In the genomic region with DNA sequence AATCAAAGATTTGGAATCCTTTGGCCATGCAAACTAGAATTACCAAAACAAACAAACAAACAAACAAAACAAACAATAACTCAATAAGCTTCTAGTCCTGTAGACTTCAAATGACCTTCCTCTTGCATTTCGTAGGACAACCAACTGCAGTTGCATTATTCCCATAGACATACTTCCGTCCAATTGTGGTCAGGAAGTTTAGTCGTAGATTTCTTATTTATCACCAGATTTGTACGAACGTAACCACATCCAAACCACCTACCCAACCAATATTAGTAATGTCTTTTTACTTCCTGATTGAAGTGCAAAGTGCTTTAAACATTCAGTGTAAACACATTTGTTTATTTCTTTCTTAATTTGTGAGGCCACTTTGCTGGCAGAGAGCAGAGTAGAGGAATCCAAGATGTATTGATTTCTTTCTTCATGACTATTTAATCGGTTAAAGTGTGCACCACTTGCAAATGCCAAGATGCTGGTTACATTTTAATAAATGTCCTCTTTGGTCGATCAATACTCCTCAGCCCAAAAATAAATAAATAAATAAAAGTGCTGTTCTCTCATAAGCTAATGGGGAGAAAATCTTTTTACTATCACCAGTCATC, we compare ENCODE assay signal across 31 cellular contexts.
"Had no signal": no experiment of that assay in that cellular context is flagged by ENCODE, and none has a peak within 500 bp of the region (broad histone marks: within the 10 kb centered on the region; RNA-seq: fewer than 3 reads in every experiment).

No MANE protein-coding gene starts in this region.

- H3K27me3 ChIP-seq: neural progenitor cell, spleen, suprapubic skin, testis, tibial artery, transverse colon, upper lobe of right lung, uterus had no signal

- H3K4me3 ChIP-seq: neural progenitor cell, psoas muscle, skin epidermis, smooth muscle cell, spleen, suprapubic skin, testis, tibial artery, transverse colon, upper lobe of right lung, uterus had no signal

- H3K36me3 Mint-ChIP-seq: naive thymus-derived CD4-positive, alpha-beta T cell; natural killer cell; stimulated activated memory B cell treated with anti-CD40 and anti-IgM and Interleukin-4, amounts not matched to agents 10 μg/mL and 1 μg/mL and 100 μg/mL, for 72 hours; type B pancreatic cell had no signal

- H3K9me3 ChIP-seq: psoas muscle, suprapubic skin, testis, upper lobe of right lung, uterus had no signal

- H3K27ac ChIP-seq: neural progenitor cell, parathyroid adenoma, psoas muscle, skin epidermis, spleen, suprapubic skin, testis, tibial artery, transverse colon, upper lobe of right lung, uterus had no signal

- H3K27ac Mint-ChIP-seq: naive thymus-derived CD4-positive, alpha-beta T cell; natural killer cell; nephron; neural progenitor cell; progenitor cell of endocrine pancreas; stimulated activated memory B cell treated with anti-CD40 and anti-IgM and Interleukin-4, amounts not matched to agents 10 μg/mL and 1 μg/mL and 100 μg/mL, for 72 hours; stimulated activated naive CD8-positive, alpha-beta T cell treated with anti-CD3 and anti-CD28 coated beads, Interleukin-15, amount 100 ng/mL, for 72 hours; type B pancreatic cell had no signal

- H3K4me3 Mint-ChIP-seq: naive thymus-derived CD4-positive, alpha-beta T cell; natural killer cell; nephron; neural progenitor cell; stimulated activated memory B cell treated with anti-CD40 and anti-IgM and Interleukin-4, amounts not matched to agents 10 μg/mL and 1 μg/mL and 100 μg/mL, for 72 hours; stimulated activated naive CD8-positive, alpha-beta T cell treated with anti-CD3 and anti-CD28 coated beads, Interleukin-15, amount 100 ng/mL, for 72 hours; type B pancreatic cell had no signal

- DNase-seq: naive thymus-derived CD4-positive, alpha-beta T cell; natural killer cell; occipital lobe; posterior cingulate gyrus; psoas muscle; right cardiac atrium; spleen; stimulated activated CD4-positive, alpha-beta T cell treated with anti-CD3 and anti-CD28 coated beads, Interleukin-12 subunit alpha, Interleukin-12 subunit beta, amount 100 ng/mL, for 4 hours; stimulated activated CD4-positive, alpha-beta T cell treated with anti-CD3 and anti-CD28 coated beads, Interleukin-1b, Interleukin-23, amount 100 ng/mL, for 48 hours; stimulated activated CD4-positive, alpha-beta T cell treated with anti-CD3 and anti-CD28 coated beads, Interleukin-4, amount 100 ng/mL, for 1 hour; stimulated activated CD4-positive, alpha-beta T cell treated with anti-CD3 and anti-CD28 coated beads, Interleukin-4, amount 100 ng/mL, for 4 hours; stimulated activated CD8-positive, alpha-beta memory T cell treated with anti-CD3 and anti-CD28 coated beads, Interleukin-4, amount 100 ng/mL, for 48 hours; stimulated activated naive CD4-positive, alpha-beta T cell; stimulated activated naive CD8-positive, alpha-beta T cell treated with anti-CD3 and anti-CD28 coated beads, Interleukin-15, amount 100 ng/mL, for 72 hours; stimulated activated naive CD8-positive, alpha-beta T cell treated with anti-CD3 and anti-CD28 coated beads, Interleukin-15, Interleukin-2, amounts not matched to agents 100 U/mL and 50 U/mL, for 24 hours; substantia nigra; testis; tibial artery; transverse colon; upper lobe of right lung; uterus had no signal

- H3K4me1 ChIP-seq: parathyroid adenoma, psoas muscle, spleen, testis, tibial artery, transverse colon, upper lobe of right lung, uterus had no signal

- H3K36me3 ChIP-seq: neural progenitor cell, spleen, suprapubic skin, tibial artery, transverse colon, upper lobe of right lung, uterus had no signal

- H3K27me3 Mint-ChIP-seq: naive thymus-derived CD4-positive, alpha-beta T cell; progenitor cell of endocrine pancreas; stimulated activated memory B cell treated with anti-CD40 and anti-IgM and Interleukin-4, amounts not matched to agents 10 μg/mL and 1 μg/mL and 100 μg/mL, for 72 hours; stimulated activated naive CD8-positive, alpha-beta T cell treated with anti-CD3 and anti-CD28 coated beads, Interleukin-15, amount 100 ng/mL, for 72 hours; type B pancreatic cell had no signal

- H3K4me1 Mint-ChIP-seq: natural killer cell; stimulated activated memory B cell treated with anti-CD40 and anti-IgM and Interleukin-4, amounts not matched to agents 10 μg/mL and 1 μg/mL and 100 μg/mL, for 72 hours; stimulated activated naive CD8-positive, alpha-beta T cell treated with anti-CD3 and anti-CD28 coated beads, Interleukin-15, amount 100 ng/mL, for 72 hours had no signal

- ATAC-seq: naive thymus-derived CD4-positive, alpha-beta T cell; natural killer cell; psoas muscle; right cardiac atrium; sciatic nerve; stimulated activated memory B cell treated with anti-CD40 and anti-IgM and Interleukin-4, amounts not matched to agents 10 μg/mL and 1 μg/mL and 100 μg/mL, for 72 hours; stimulated activated naive CD8-positive, alpha-beta T cell treated with anti-CD3 and anti-CD28 coated beads, Interleukin-15, amount 100 ng/mL, for 72 hours; stimulated activated naive CD8-positive, alpha-beta T cell treated with anti-CD3 and anti-CD28 coated beads, Interleukin-15, Interleukin-2, amounts not matched to agents 100 U/mL and 50 U/mL, for 24 hours; upper lobe of right lung had no signal
